Comparison of ENCODE assay signal across 13 cellular contexts in the genomic region with DNA sequence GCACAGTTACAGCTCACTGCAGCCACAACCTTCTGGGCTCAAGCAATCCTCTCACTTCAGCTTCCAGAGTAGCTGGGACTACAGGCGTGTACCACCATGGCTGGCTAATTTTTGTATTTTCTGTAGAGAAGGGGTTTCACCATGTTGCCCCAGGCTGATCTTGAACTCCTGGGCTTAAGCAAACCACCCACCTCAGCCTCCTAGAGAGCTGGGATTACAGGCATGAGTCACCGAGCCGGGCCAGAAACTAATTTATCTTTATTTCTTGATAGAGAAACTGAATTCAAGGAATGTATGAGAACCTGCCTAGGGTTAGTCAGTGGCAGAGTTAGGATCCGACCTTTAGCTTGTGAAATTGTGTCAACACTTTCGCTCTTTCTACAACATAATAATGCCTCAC. TPM values are rescaled to one million over a fixed set of nuclear protein-coding genes. Genes with fewer than 3 reads are reported as not detected.
DNase-seq lines count a peak whose midpoint lies in the region; ATAC-seq and TF ChIP-seq lines count a peak whose summit lies in the region.
"Had no signal": no experiment of that assay in that cellular context is flagged by ENCODE, and none has a peak within 500 bp of the region (broad histone marks: within the 10 kb centered on the region; RNA-seq: fewer than 3 reads in every experiment).

No MANE protein-coding gene starts in this region.

- in situ Hi-C loops in brain microvascular endothelial cell (cut with HindIII; ENCODE audit: low pct_ligation_motif_present, low sequenced_read_pairs): no loop called here

- H3K9me3 ChIP-seq in MG63: peaks cover 4% of the 10 kb centered on the region
- H3K9me3 ChIP-seq in left lung: no peaks in the 10 kb centered on the region
- H3K9me3 ChIP-seq: gastroesophageal sphincter had no signal

- H3K4me3 ChIP-seq in AG10803 (ENCODE audit: low read length) (no peak overlapping the region), MG63 (no peak overlapping the region), brain microvascular endothelial cell (ENCODE audit: low read depth, low read length) (no peak overlapping the region), left lung (no peak overlapping the region)
- H3K4me3 ChIP-seq: gastroesophageal sphincter, SK-N-MC had no signal

- peaks cover 2 to 9% of the 10 kb centered on the region in 2 donors for H3K27me3 Mint-ChIP-seq in natural killer cell (ENCODE audit: low read depth in 2 of 2)

- no peaks in the 10 kb centered on the region for H3K36me3 Mint-ChIP-seq in natural killer cell
- H3K36me3 Mint-ChIP-seq: stimulated activated effector memory CD8-positive, alpha-beta T cell treated with anti-CD3 and anti-CD28 coated beads, Interleukin-12 subunit alpha, Interleukin-12 subunit beta, amount 100 ng/mL, for 72 hours had no signal

- no peaks in the 10 kb centered on the region for H3K4me1 Mint-ChIP-seq in natural killer cell
- H3K4me1 Mint-ChIP-seq: stimulated activated effector memory CD8-positive, alpha-beta T cell treated with anti-CD3 and anti-CD28 coated beads, Interleukin-12 subunit alpha, Interleukin-12 subunit beta, amount 100 ng/mL, for 72 hours had no signal

- H3K27ac Mint-ChIP-seq in natural killer cell: no peak overlapping the region
- H3K27ac Mint-ChIP-seq: stimulated activated effector memory CD8-positive, alpha-beta T cell treated with anti-CD3 and anti-CD28 coated beads, Interleukin-12 subunit alpha, Interleukin-12 subunit beta, amount 100 ng/mL, for 72 hours had no signal

- intact Hi-C loops in left lung (cut with DNase I) (no loop called here), natural killer cell (cut with micrococcal nuclease) (no loop called here)

- peak; percentile 11 for ATAC-seq in left lung
- no peak for ATAC-seq in natural killer cell
- ATAC-seq: gastroesophageal sphincter; stimulated activated effector memory CD8-positive, alpha-beta T cell treated with anti-CD3 and anti-CD28 coated beads, Interleukin-12 subunit alpha, Interleukin-12 subunit beta, amount 100 ng/mL, for 72 hours had no signal

- H3K36me3 ChIP-seq in MG63: no peaks in the 10 kb centered on the region
- no peaks in the 10 kb centered on the region for H3K36me3 ChIP-seq in brain microvascular endothelial cell (replicated peaks)
- H3K36me3 ChIP-seq in left lung: no peaks in the 10 kb centered on the region
- H3K36me3 ChIP-seq: gastroesophageal sphincter had no signal

- H3K4me1 ChIP-seq in left lung: peaks cover 5 to 9% of the 10 kb centered on the region in 2 donors

- H3K27me3 ChIP-seq in MG63 (no peaks in the 10 kb centered on the region), brain microvascular endothelial cell (replicated peaks) (no peaks in the 10 kb centered on the region), left lung (no peaks in the 10 kb centered on the region)
- H3K27me3 ChIP-seq: gastroesophageal sphincter had no signal

- TF ChIP-seq CTCF in AG10803 (conservative IDR thresholded peaks at IDR 0.05; ENCODE audit: low read length) (no peak), brain microvascular endothelial cell (IDR thresholded peaks at IDR 0.05; ENCODE audit: low read depth, low read length, missing control alignments) (no peak), left lung (IDR thresholded peaks at IDR 0.05) (no peak), natural killer cell (IDR thresholded peaks at IDR 0.05) (no peak)

- DNase-seq in AG10803 (ENCODE audit: low read depth) (peak; percentile 34), MG63 (peak; percentile 55), brain microvascular endothelial cell (peak; percentile 64), left lung (no peak), natural killer cell (no peak), NCI-H2107 treated with DMSO at 0.1 percent for 48 hours (lab: John Stamatoyannopoulos, UW; ENCODE audit: unreplicated experiment) (no peak), NCI-H2196 (lab: John Stamatoyannopoulos, UW; ENCODE audit: unreplicated experiment) (no peak)
- DNase-seq in activated CD8-positive, alpha-beta memory T cell treated with anti-CD3 and anti-CD28 coated beads for 24 hours: no peak
- DNase-seq: activated CD4-positive, alpha-beta T cell treated with anti-CD3 and anti-CD28 coated beads, Interleukin-2, amount 50 U/mL, for 4 hours; stimulated activated CD4-positive, alpha-beta T cell treated with anti-CD3 and anti-CD28 coated beads, Interleukin-12 subunit alpha, Interleukin-12 subunit beta, amount 100 ng/mL, for 4 hours had no signal

- H3K27ac ChIP-seq in brain microvascular endothelial cell (peak overlapping the region; percentile 37), left lung (no peak overlapping the region)
- H3K27ac ChIP-seq: gastroesophageal sphincter, SK-N-MC had no signal

- H3K4me3 Mint-ChIP-seq in natural killer cell: no peak overlapping the region
- H3K4me3 Mint-ChIP-seq: stimulated activated effector memory CD8-positive, alpha-beta T cell treated with anti-CD3 and anti-CD28 coated beads, Interleukin-12 subunit alpha, Interleukin-12 subunit beta, amount 100 ng/mL, for 72 hours had no signal

- no peaks in the 10 kb centered on the region for H3K9me3 Mint-ChIP-seq in natural killer cell
- H3K9me3 Mint-ChIP-seq: stimulated activated effector memory CD8-positive, alpha-beta T cell treated with anti-CD3 and anti-CD28 coated beads, Interleukin-12 subunit alpha, Interleukin-12 subunit beta, amount 100 ng/mL, for 72 hours had no signal

RNA-seq across cellular contexts. Expression of gene ITGAV, which starts 19.3 kb away (rescaled TPM):
- total RNA-seq in MG63 (2014; rRNA removed; shearing (Covaris generic); ENCODE audit: low replicate concordance): 41.3 and 50.8 TPM in 2 replicates
- 100 to 1,000 TPM in 1 of 2 donors, 10 to 100 TPM in 1; 90.0 to 175 TPM for total RNA-seq in left lung
- 10 to 100 TPM; 10.7 to 14.7 (median 12.0) TPM for total RNA-seq in natural killer cell

Comparison
In these comparisons a context has a peak if more than half of its experiments do, and no peak if none do; other contexts are left out.
1. DNase-seq: peak in AG10803 (single experiment), MG63 (single experiment) and brain microvascular endothelial cell (single experiment); none in left lung (0 of 2), natural killer cell (single experiment), NCI-H2107 treated with DMSO at 0.1 percent for 48 hours (single experiment), NCI-H2196 (single experiment) and activated CD8-positive, alpha-beta memory T cell treated with anti-CD3 and anti-CD28 coated beads for 24 hours (single experiment).